8 cellular contexts compared by ENCODE assay signal in the genomic region with DNA sequence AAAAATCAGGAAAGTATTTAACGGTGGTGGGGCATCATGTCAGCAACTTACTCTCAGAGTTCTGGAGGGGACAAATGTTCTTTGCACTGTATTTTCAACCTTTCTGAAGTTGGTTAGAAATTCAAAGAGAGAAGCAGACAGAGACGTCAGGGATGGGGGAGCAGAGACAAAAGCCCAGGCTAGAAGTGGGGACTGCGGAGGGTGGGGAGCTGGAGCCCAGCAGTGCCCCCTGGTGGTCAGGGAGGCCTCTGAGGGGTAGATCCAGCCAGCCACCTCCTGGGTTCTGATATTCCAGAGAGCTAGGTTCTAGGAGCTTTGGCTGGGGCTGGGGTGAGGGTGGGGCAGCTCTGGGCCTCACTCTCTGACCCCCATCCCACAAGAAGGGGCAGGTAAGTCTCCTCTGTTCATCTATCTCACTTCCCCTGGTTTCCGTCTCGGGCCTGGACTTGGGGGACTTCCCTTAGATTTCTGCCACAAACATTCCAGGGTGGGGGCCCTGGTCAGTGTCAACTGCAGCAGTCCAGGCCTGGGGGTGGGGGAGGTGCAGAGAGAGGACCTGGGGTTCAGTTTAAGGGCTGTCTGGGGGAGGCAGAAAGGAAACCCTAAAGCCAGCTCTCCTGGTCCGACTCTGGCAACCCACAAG. TPM values are rescaled to one million over a fixed set of nuclear protein-coding genes. Genes with fewer than 3 reads are reported as not detected.
A peak's percentile ranks its signal among the peaks of the same experiment; 100 is the strongest.
DNase-seq lines count a peak whose midpoint lies in the region; ATAC-seq and TF ChIP-seq lines count a peak whose summit lies in the region.

No MANE protein-coding gene starts in this region.

- DNase-seq in GM12865 (ENCODE audit: low read depth) (peak; percentile 30), LoVo (ENCODE audit: low spot score) (peak; percentile 23), colonic mucosa (peak; percentile 52), SKM-1 (lab: John Stamatoyannopoulos, UW; ENCODE audit: unreplicated experiment) (no peak)
- DNase-seq in activated CD4-positive, CD25-positive, alpha-beta regulatory T cell (lab: John Stamatoyannopoulos, UW): peak; percentile 4 to 22 (median 14)
- DNase-seq in stimulated activated naive CD4-positive, alpha-beta T cell treated with Interleukin-2 at 50 U/mL for 16 hours (lab: John Stamatoyannopoulos, UW): peak; percentile 11

- intact Hi-C loops in colonic mucosa (cut with DNase I): no loop called here

- WGBS in mesodermal cell (ENCODE audit: insufficient coverage in 2 of 2), 2 experiments: 37 to 39% methylated on average over 3 of the region's 6 CpGs

- no peak overlapping the region for H3K9ac ChIP-seq in colonic mucosa (ENCODE audit: low read depth in 2 of 2, low read length in 2 of 2)

- ATAC-seq in HG03439 (IDR thresholded peaks at IDR 0.05; ENCODE audit: unreplicated experiment): no peak

- no peaks in the 10 kb centered on the region for H3K27me3 ChIP-seq in colonic mucosa

- no peaks in the 10 kb centered on the region for H3K4me1 ChIP-seq in colonic mucosa
- H3K4me1 ChIP-seq in mesodermal cell (ENCODE audit: control insufficient read depth, insufficient read depth, low read length, poor library complexity, severe bottlenecking): peaks cover 37% of the 10 kb centered on the region

- no peak overlapping the region for H3K4me3 ChIP-seq in GM12865 (ENCODE audit: low read depth, low read length)
- H3K4me3 ChIP-seq in colonic mucosa: no peak overlapping the region
- H3K4me3 ChIP-seq in mesodermal cell (ENCODE audit: extremely low read depth, insufficient read depth, low read length, poor library complexity, severe bottlenecking): no peak overlapping the region

- no peaks in the 10 kb centered on the region for H3K9me3 ChIP-seq in colonic mucosa
- H3K9me3 ChIP-seq in mesodermal cell (ENCODE audit: control insufficient read depth, low read length): no peaks in the 10 kb centered on the region

- no peaks in the 10 kb centered on the region for H3K36me3 ChIP-seq in colonic mucosa
- H3K36me3 ChIP-seq in mesodermal cell (ENCODE audit: control insufficient read depth, insufficient read depth, low read length): peaks cover 11% of the 10 kb centered on the region

- TF ChIP-seq CTCF in GM12865 (IDR thresholded peaks at IDR 0.05; ENCODE audit: insufficient read depth, low read depth, low read length, missing control alignments): peak; percentile 83
- TF ChIP-seq CTCF in colonic mucosa (IDR thresholded peaks at IDR 0.05): peak; percentile 59

- H3K27ac ChIP-seq in colonic mucosa: no peak overlapping the region
- H3K27ac ChIP-seq in mesodermal cell (ENCODE audit: low read depth, low read length, severe bottlenecking): peak overlapping the region; percentile 84

RNA-seq across cellular contexts. Expression of gene TNS1, which starts 8.9 kb away (rescaled TPM):
- total RNA-seq in colonic mucosa: 100 to 1,000 TPM in 1 of 2 donors, 10 to 100 TPM in 1; 20.6 to 164 TPM
- polyA plus RNA-seq in mesodermal cell (2013, experiment 1 of 2): 26.9 TPM
- 24.8 TPM for polyA plus RNA-seq in mesodermal cell (2013, experiment 2 of 2)
